In the genomic region with DNA sequence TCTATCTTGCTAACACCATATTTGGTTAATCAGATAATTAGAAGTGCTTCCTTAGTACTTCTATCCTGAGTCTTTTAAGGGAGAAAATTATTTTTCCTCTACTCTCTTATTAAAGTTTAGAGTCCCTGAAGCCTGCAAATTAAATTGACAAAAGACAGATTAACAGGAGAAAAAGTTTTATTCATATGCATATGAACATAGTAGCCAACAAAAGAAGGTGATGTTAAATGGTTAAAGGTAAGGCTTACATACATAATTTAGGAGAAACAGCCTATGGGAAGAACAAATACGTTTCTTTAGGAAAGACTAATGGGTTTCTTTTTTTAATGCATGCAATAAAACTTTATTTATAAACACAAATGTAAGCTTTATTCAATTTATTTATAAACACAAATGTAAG, we compare ENCODE assay signal across 20 cellular contexts.
"Had no signal": no experiment of that assay in that cellular context is flagged by ENCODE, and none has a peak within 500 bp of the region (broad histone marks: within the 10 kb centered on the region; RNA-seq: fewer than 3 reads in every experiment).

No MANE protein-coding gene starts in this region.

- H3K36me3 Mint-ChIP-seq: T-cell had no signal

- H3K4me1 Mint-ChIP-seq: T-cell had no signal

- H3K9ac ChIP-seq: SK-N-SH had no signal

- ATAC-seq: Panc1, PC-3, T-cell had no signal

- H3K4me3 Mint-ChIP-seq: T-cell had no signal

- H3K9me3 ChIP-seq: SK-N-SH had no signal

- DNase-seq: KBM-7, MV-4-11, NCI-H1048, NCI-H1105, NCI-H1417, NCI-H1436 treated with DMSO at 0.1 percent for 48 hours, NCI-H1694, NCI-H187 treated with DMSO at 0.1 percent for 48 hours, NCI-H2029 treated with DMSO at 0.1 percent for 48 hours, NCI-H2227 treated with DMSO at 0.1 percent for 48 hours, NCI-H524, NCI-H526 treated with DMSO at 0.1 percent for 48 hours, NCI-H748 treated with DMSO at 0.1 percent for 48 hours, PC-3, SHP77, SK-N-SH, SW 1271, T-cell had no signal

- H3K27me3 Mint-ChIP-seq: T-cell had no signal

- H3K27ac Mint-ChIP-seq: T-cell had no signal

- H3K27ac ChIP-seq: RWPE1 had no signal
